ENCODE assay signal across 29 cellular contexts in the genomic region with DNA sequence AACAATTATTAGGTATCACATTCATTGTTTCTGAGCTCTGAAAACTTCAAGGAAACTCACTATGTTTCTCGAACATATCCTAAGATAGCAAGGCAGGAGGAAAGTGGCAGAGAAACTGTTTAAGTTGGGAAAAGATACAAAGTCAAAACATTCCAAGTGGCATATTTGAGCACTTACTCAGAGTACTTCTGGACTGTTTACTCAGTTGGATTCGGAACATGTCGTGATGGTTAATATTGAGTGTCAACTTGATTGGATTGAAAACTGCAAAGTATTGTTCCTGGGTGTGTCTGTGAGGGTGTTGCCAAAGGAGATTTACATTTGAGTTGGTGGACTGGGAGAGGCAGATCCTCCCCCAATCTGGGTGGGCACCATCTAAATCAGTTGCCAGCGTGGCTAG.
DNase-seq lines count a peak whose midpoint lies in the region; ATAC-seq, FAIRE-seq and TF ChIP-seq lines count a peak whose summit lies in the region.
"Had no signal": no experiment of that assay in that cellular context is flagged by ENCODE, and none has a peak within 500 bp of the region (broad histone marks: within the 10 kb centered on the region; RNA-seq: fewer than 3 reads in every experiment).

No MANE protein-coding gene starts in this region.

- no peak for TF ChIP-seq CTCF in MCF 10A (IDR thresholded peaks at IDR 0.05; ENCODE audit: unreplicated experiment)
- no peak for TF ChIP-seq CTCF in breast epithelium (IDR thresholded peaks at IDR 0.05)
- TF ChIP-seq CTCF in endothelial cell of umbilical vein (IDR thresholded peaks at IDR 0.05; ENCODE audit: extremely low read depth in 1 of 2, insufficient read depth in 1 of 2, low read depth in 1 of 2, low read length in 2 of 2): no peak
- TF ChIP-seq CTCF in osteocyte (IDR thresholded peaks at IDR 0.05): no peak

- H2AFZ ChIP-seq in endothelial cell of umbilical vein (ENCODE audit: low read depth, low read length): no peak overlapping the region
- H2AFZ ChIP-seq: GM23248 had no signal

- no peaks in the 10 kb centered on the region for H3K36me3 ChIP-seq in breast epithelium
- no peaks in the 10 kb centered on the region for H3K36me3 ChIP-seq in endothelial cell of umbilical vein (ENCODE audit: control insufficient read depth in 2 of 2, extremely low read depth in 1 of 2, insufficient read depth in 2 of 2, low read length in 2 of 2)
- no peaks in the 10 kb centered on the region for H3K36me3 ChIP-seq in CD4-positive, alpha-beta memory T cell (ENCODE audit: insufficient read depth, low read length)
- H3K36me3 ChIP-seq: BE2C had no signal

- H3K4me3 ChIP-seq in breast epithelium (no peak overlapping the region), endothelial cell of umbilical vein (replicated peaks in 1 of 3; ENCODE audit: insufficient read depth in 1 of 3, low read depth in 1 of 3, low read length in 3 of 3) (no peak overlapping the region)
- H3K4me3 ChIP-seq in CD4-positive, alpha-beta memory T cell (ENCODE audit: low read length in 2 of 2): no peak overlapping the region
- H3K4me3 ChIP-seq: GM23248 had no signal

- H3K27me3 Mint-ChIP-seq in MCF 10A (ENCODE audit: insufficient read depth, unreplicated experiment): peaks cover 74% of the 10 kb centered on the region
- no peaks in the 10 kb centered on the region for H3K27me3 Mint-ChIP-seq in osteocyte (ENCODE audit: unreplicated experiment)
- H3K27me3 Mint-ChIP-seq in CD4-positive, alpha-beta memory T cell: no peaks in the 10 kb centered on the region
- H3K27me3 Mint-ChIP-seq: IgD-negative memory B cell had no signal

- peaks cover 0 to 60% of the 10 kb centered on the region in 2 donors for H3K27me3 ChIP-seq in breast epithelium
- no peaks in the 10 kb centered on the region for H3K27me3 ChIP-seq in endothelial cell of umbilical vein (ENCODE audit: control insufficient read depth in 2 of 2, insufficient read depth in 2 of 2, low read length in 2 of 2)
- no peaks in the 10 kb centered on the region for H3K27me3 ChIP-seq in CD4-positive, alpha-beta memory T cell (ENCODE audit: insufficient read depth, low read length)
- H3K27me3 ChIP-seq: BE2C had no signal

- CTCF ChIA-PET in MCF 10A (lab: Yijun Ruan, JAX) (interaction anchor here (0.6 kb wide), 1 partner anchor 39 kb away, joined by 3 read pairs; no protein-coding TSS in a partner anchor), endothelial cell of umbilical vein (lab: Charles Lee) (no interaction called here)
- CTCF ChIA-PET in CD4-positive, alpha-beta memory T cell (lab: Charles Lee; ENCODE audit: partially characterized antibody): no interaction called here

- FAIRE-seq in endothelial cell of umbilical vein (lab: Jason Lieb, UNC): peak; percentile 55
- FAIRE-seq: G401.6 had no signal

- H3K27ac ChIP-seq in breast epithelium (no peak overlapping the region), endothelial cell of umbilical vein (ENCODE audit: insufficient read depth, low read depth, low read length) (no peak overlapping the region)
- H3K27ac ChIP-seq in CD4-positive, alpha-beta memory T cell (ENCODE audit: low read depth, low read length): no peak overlapping the region
- H3K27ac ChIP-seq: 22Rv1, GM23248, KMS-11 had no signal

- TF ChIP-seq POLR2A in breast epithelium (IDR thresholded peaks at IDR 0.05): no peak
- TF ChIP-seq POLR2A in endothelial cell of umbilical vein (IDR thresholded peaks at IDR 0.05; ENCODE audit: low read depth, low read length): no peak

- POLR2A ChIA-PET in MCF 10A (lab: Yijun Ruan, JAX) (no interaction called here), endothelial cell of umbilical vein (lab: Charles Lee) (no interaction called here)
- POLR2A ChIA-PET in CD4-positive, alpha-beta memory T cell (lab: Charles Lee; ENCODE audit: partially characterized antibody): no interaction called here

- no peak overlapping the region for H3K9ac ChIP-seq in endothelial cell of umbilical vein (replicated peaks; ENCODE audit: extremely low read depth, insufficient read depth, low read length)
- H3K9ac ChIP-seq: GM23248, KMS-11 had no signal

- intact Hi-C loops in MCF 10A (cut with micrococcal nuclease) (no loop called here), breast epithelium (cut with DNase I; ENCODE audit: low total_unique reads) (no loop called here), endothelial cell of umbilical vein (cut with micrococcal nuclease) (no loop called here)
- intact Hi-C loops in CD4-positive, alpha-beta memory T cell (cut with micrococcal nuclease): no loop called here

- H3K9me3 ChIP-seq in breast epithelium (no peaks in the 10 kb centered on the region), endothelial cell of umbilical vein (replicated peaks; ENCODE audit: control insufficient read depth, insufficient read depth, low read length) (no peaks in the 10 kb centered on the region)
- H3K9me3 ChIP-seq in CD4-positive, alpha-beta memory T cell (ENCODE audit: control insufficient read depth in 1 of 2, low read length in 2 of 2): no peaks in the 10 kb centered on the region
- H3K9me3 ChIP-seq: BE2C had no signal

- H3K4me1 ChIP-seq in breast epithelium: no peaks in the 10 kb centered on the region
- H3K4me1 ChIP-seq in endothelial cell of umbilical vein (ENCODE audit: control insufficient read depth, extremely low read depth, insufficient read depth, low read length): no peaks in the 10 kb centered on the region
- no peaks in the 10 kb centered on the region for H3K4me1 ChIP-seq in CD4-positive, alpha-beta memory T cell (ENCODE audit: insufficient read depth, low read length)
- H3K4me1 ChIP-seq: BE2C had no signal

- H3K27ac Mint-ChIP-seq in MCF 10A (ENCODE audit: low read depth, unreplicated experiment): peak overlapping the region; percentile 88
- H3K27ac Mint-ChIP-seq in osteocyte (ENCODE audit: unreplicated experiment): peak overlapping the region; percentile 68
- H3K27ac Mint-ChIP-seq in CD4-positive, alpha-beta memory T cell: no peak overlapping the region
- no peak overlapping the region for H3K27ac Mint-ChIP-seq in stimulated activated effector memory CD8-positive, alpha-beta T cell treated with anti-CD3 and anti-CD28 coated beads, Interleukin-12 subunit alpha, Interleukin-12 subunit beta, amount 100 ng/mL, for 72 hours
- H3K27ac Mint-ChIP-seq: CD14-positive monocyte, H9, IgD-negative memory B cell had no signal

- no peaks in the 10 kb centered on the region for H4K20me1 ChIP-seq in endothelial cell of umbilical vein (replicated peaks; ENCODE audit: control insufficient read depth, extremely low read depth, insufficient read depth, low read length)

- no peaks in the 10 kb centered on the region for H3K9me1 ChIP-seq in endothelial cell of umbilical vein (replicated peaks; ENCODE audit: control insufficient read depth, extremely low read depth, insufficient read depth, low read length)

- H3K4me1 Mint-ChIP-seq in MCF 10A (ENCODE audit: insufficient read depth, unreplicated experiment) (peaks cover 15% of the 10 kb centered on the region), osteocyte (ENCODE audit: unreplicated experiment) (peaks cover 18% of the 10 kb centered on the region)
- H3K4me1 Mint-ChIP-seq in CD4-positive, alpha-beta memory T cell: no peaks in the 10 kb centered on the region
- H3K4me1 Mint-ChIP-seq in stimulated activated effector memory CD8-positive, alpha-beta T cell treated with anti-CD3 and anti-CD28 coated beads, Interleukin-12 subunit alpha, Interleukin-12 subunit beta, amount 100 ng/mL, for 72 hours: no peaks in the 10 kb centered on the region
- H3K4me1 Mint-ChIP-seq: CD14-positive monocyte, H9, IgD-negative memory B cell had no signal

- H3K36me3 Mint-ChIP-seq in MCF 10A (ENCODE audit: insufficient read depth, unreplicated experiment) (no peaks in the 10 kb centered on the region), osteocyte (ENCODE audit: unreplicated experiment) (no peaks in the 10 kb centered on the region)
- no peaks in the 10 kb centered on the region for H3K36me3 Mint-ChIP-seq in CD4-positive, alpha-beta memory T cell
- H3K36me3 Mint-ChIP-seq in stimulated activated effector memory CD8-positive, alpha-beta T cell treated with anti-CD3 and anti-CD28 coated beads, Interleukin-12 subunit alpha, Interleukin-12 subunit beta, amount 100 ng/mL, for 72 hours: no peaks in the 10 kb centered on the region
- H3K36me3 Mint-ChIP-seq: CD14-positive monocyte, IgD-negative memory B cell had no signal

- H3K9me3 Mint-ChIP-seq in MCF 10A (ENCODE audit: unreplicated experiment) (no peaks in the 10 kb centered on the region), osteocyte (ENCODE audit: unreplicated experiment) (peaks cover 8% of the 10 kb centered on the region)
- H3K9me3 Mint-ChIP-seq in CD4-positive, alpha-beta memory T cell: peaks cover 0 to 3% (median 0%) of the 10 kb centered on the region in 8 donors
- H3K9me3 Mint-ChIP-seq in stimulated activated effector memory CD8-positive, alpha-beta T cell treated with anti-CD3 and anti-CD28 coated beads, Interleukin-12 subunit alpha, Interleukin-12 subunit beta, amount 100 ng/mL, for 72 hours: no peaks in the 10 kb centered on the region

- peak overlapping the region; percentile 3 for H3K4me3 Mint-ChIP-seq in MCF 10A (ENCODE audit: unreplicated experiment)
- H3K4me3 Mint-ChIP-seq in osteocyte (ENCODE audit: unreplicated experiment): peak overlapping the region; percentile 4
- no peak overlapping the region for H3K4me3 Mint-ChIP-seq in CD4-positive, alpha-beta memory T cell
- no peak overlapping the region for H3K4me3 Mint-ChIP-seq in stimulated activated effector memory CD8-positive, alpha-beta T cell treated with anti-CD3 and anti-CD28 coated beads, Interleukin-12 subunit alpha, Interleukin-12 subunit beta, amount 100 ng/mL, for 72 hours
- H3K4me3 Mint-ChIP-seq: CD14-positive monocyte, H9, IgD-negative memory B cell had no signal

- BruUV-seq in MCF 10A (replicated peaks; lab: Mats Ljungman, UMichigan) (no TSS peak), endothelial cell of umbilical vein (replicated peaks; lab: Mats Ljungman, UMichigan) (no TSS peak)

- ATAC-seq in stimulated activated effector memory CD8-positive, alpha-beta T cell treated with anti-CD3 and anti-CD28 coated beads, Interleukin-12 subunit alpha, Interleukin-12 subunit beta, amount 100 ng/mL, for 72 hours: no peak
- ATAC-seq: Panc1 had no signal

- dilution Hi-C loops in endothelial cell of umbilical vein (cut with MboI; ENCODE audit: extremely low pct_ligation_motif_present, low sequenced_read_pairs): no loop called here

- H3K4me2 ChIP-seq in endothelial cell of umbilical vein (ENCODE audit: insufficient read depth, low read length): no peak overlapping the region
- H3K4me2 ChIP-seq: KMS-11 had no signal

- DNase-seq in MCF 10A (ENCODE audit: unreplicated experiment) (peak; percentile 8), breast epithelium (ENCODE audit: low spot score in 2 of 2) (no peak), endothelial cell of umbilical vein (ENCODE audit: low read depth, low spot score) (no peak), osteocyte (ENCODE audit: extremely low spot score, unreplicated experiment) (no peak), HuH-7.5 (ENCODE audit: low spot score) (no peak)
- DNase-seq in CD4-positive, alpha-beta memory T cell: no peak
- no peak for DNase-seq in stimulated activated effector memory CD8-positive, alpha-beta T cell treated with anti-CD3 and anti-CD28 coated beads, Interleukin-12 subunit alpha, Interleukin-12 subunit beta, amount 100 ng/mL, for 72 hours (ENCODE audit: low spot score in 2 of 2)
- DNase-seq in stimulated activated CD4-positive, alpha-beta T cell treated with anti-CD3 and anti-CD28 coated beads, Interleukin-15, amount 100 ng/mL, for 24 hours: no peak
- DNase-seq: ACHN, BE2C, Calu3, DMS53, GM23248, H9, NCI-H1092 treated with DMSO at 0.1 percent for 48 hours, NCI-H1436, NCI-H187, NCI-H2081 treated with DMSO at 0.1 percent for 48 hours, NCI-H2171, NCI-H226, NCI-H510A, NCI-H69, SHP77 treated with DMSO at 0.1 percent for 48 hours had no signal

- H3K79me2 ChIP-seq in endothelial cell of umbilical vein (ENCODE audit: control insufficient read depth, insufficient read depth, low read length): no peaks in the 10 kb centered on the region

Comparison
In these comparisons a context has a peak if more than half of its experiments do, and no peak if none do; other contexts are left out.
1. H3K27ac Mint-ChIP-seq: peak in MCF 10A (single experiment) and osteocyte (single experiment); none in CD4-positive, alpha-beta memory T cell (0 of 7) and stimulated activated effector memory CD8-positive, alpha-beta T cell treated with anti-CD3 and anti-CD28 coated beads, Interleukin-12 subunit alpha, Interleukin-12 subunit beta, amount 100 ng/mL, for 72 hours (single experiment).
2. H3K4me3 Mint-ChIP-seq: peak in MCF 10A (single experiment) and osteocyte (single experiment); none in CD4-positive, alpha-beta memory T cell (0 of 8) and stimulated activated effector memory CD8-positive, alpha-beta T cell treated with anti-CD3 and anti-CD28 coated beads, Interleukin-12 subunit alpha, Interleukin-12 subunit beta, amount 100 ng/mL, for 72 hours (single experiment).